Comparison of ENCODE assay signal across 1 cellular context in genomic region chr5:157603333-157604190, GRCh38.
TF ChIP-seq lines count a peak whose summit lies in the region.

No MANE protein-coding gene starts in this region.

TF ChIP-seq in HepG2, 621 proteins besides CTCF, POLR2A, EP300 and RAD21:
- TF ChIP-seq IKZF5 (CRISPR knock-in tag; IDR thresholded peaks at IDR 0.05) (no peak), PTBP1 (IDR thresholded peaks at IDR 0.05; ENCODE audit: low read depth, low read length, poor library complexity, severe bottlenecking) (no peak), MBD4 (IDR thresholded peaks at IDR 0.05; ENCODE audit: borderline replicate concordance, low read length) (no peak), ZNF773 (CRISPR knock-in tag; IDR thresholded peaks at IDR 0.05; ENCODE audit: borderline replicate concordance) (no peak), POLR2G (IDR thresholded peaks at IDR 0.05; ENCODE audit: low read depth, low read length) (no peak), ZSCAN22 (CRISPR knock-in tag; IDR thresholded peaks at IDR 0.05) (no peak), ZNF17 (CRISPR knock-in tag; IDR thresholded peaks at IDR 0.05) (no peak), ZNF709 (CRISPR knock-in tag; IDR thresholded peaks at IDR 0.05) (no peak), FOXM1 (CRISPR knock-in tag; IDR thresholded peaks at IDR 0.05) (no peak), BRCA1 (CRISPR knock-in tag; IDR thresholded peaks at IDR 0.05) (no peak), ZNF740 (CRISPR knock-in tag; IDR thresholded peaks at IDR 0.05) (no peak), MIER2 (CRISPR knock-in tag; IDR thresholded peaks at IDR 0.05) (no peak), ZNF552 (CRISPR knock-in tag; IDR thresholded peaks at IDR 0.05; ENCODE audit: borderline replicate concordance) (no peak)
